Comparison of ENCODE assay signal across 22 cellular contexts in the genomic region with DNA sequence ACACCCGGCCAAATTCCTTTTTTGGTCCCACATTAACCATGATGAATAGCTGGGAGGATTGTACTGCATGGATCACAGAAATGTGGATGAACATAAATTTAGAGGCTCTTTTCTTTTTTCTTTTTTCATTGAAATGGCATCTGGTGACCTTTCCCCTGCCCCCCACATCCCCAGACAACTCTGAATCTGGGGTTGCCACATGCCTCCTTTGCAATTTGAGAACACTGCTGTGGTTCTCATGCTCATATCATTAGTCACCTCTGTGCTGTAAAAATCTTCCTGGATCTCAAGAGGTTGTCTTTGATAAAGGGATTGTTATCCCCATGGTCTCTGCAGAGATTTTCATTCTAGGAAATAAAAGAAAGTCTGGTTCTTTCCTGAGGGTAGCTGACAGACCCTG. TPM values are rescaled to one million over a fixed set of nuclear protein-coding genes. Genes with fewer than 3 reads are reported as not detected.
DNase-seq lines count a peak whose midpoint lies in the region; ATAC-seq and TF ChIP-seq lines count a peak whose summit lies in the region.
"Had no signal": no experiment of that assay in that cellular context is flagged by ENCODE, and none has a peak within 500 bp of the region (broad histone marks: within the 10 kb centered on the region; RNA-seq: fewer than 3 reads in every experiment).

No MANE protein-coding gene starts in this region.

- 0 out of 2 replicates have a peak, but pooled peaks cover 5% of the 10 kb centered on the region for H3F3A ChIP-seq in GM23248 (ENCODE audit: insufficient read depth)

- ATAC-seq in RWPE2 (ENCODE audit: low read depth) (peak; percentile 85), mucosa of descending colon (no peak), HG02938 (IDR thresholded peaks at IDR 0.05; ENCODE audit: unreplicated experiment) (no peak)
- ATAC-seq: natural killer cell had no signal

- no peaks in the 10 kb centered on the region for H3K9me2 ChIP-seq in GM23248 (ENCODE audit: insufficient read depth)

- H3K27ac ChIP-seq in GM23248 (peak overlapping the region; percentile 8; the same call in 1 of the 2 replicates), RWPE2 (ENCODE audit: poor library complexity, severe bottlenecking) (no peak overlapping the region)

- H3K4me3 Mint-ChIP-seq in activated CD4-positive, alpha-beta memory T cell treated with anti-CD3 and anti-CD28 coated beads for 36 hours, result no peak overlapping the region
- H3K4me3 Mint-ChIP-seq: activated B cell treated with CpG ODN at 0.5 μM for 24 hours; dendritic cell treated with granulocyte-macrophage colony-stimulating factor and Interleukin-4, amounts not matched to agents 40 ng/mL and 50 ng/mL, for 4 days; natural killer cell had no signal

- no peaks in the 10 kb centered on the region for H3K4me1 Mint-ChIP-seq in activated CD4-positive, alpha-beta memory T cell treated with anti-CD3 and anti-CD28 coated beads for 36 hours (ENCODE audit: low read depth)
- H3K4me1 Mint-ChIP-seq: activated B cell treated with CpG ODN at 0.5 μM for 24 hours, natural killer cell had no signal

- POLR2A ChIA-PET in activated CD4-positive, alpha-beta memory T cell treated with anti-CD3 and anti-CD28 coated beads for 36 hours (lab: Charles Lee), result interaction anchor here (1.1 kb wide), 1 partner anchor 13 kb away, joined by 3 read pairs; no protein-coding TSS in a partner anchor

- H3K4me3 ChIP-seq in GM23248 (no peak overlapping the region), RWPE2 (ENCODE audit: severe bottlenecking) (no peak overlapping the region), mucosa of descending colon (no peak overlapping the region)

- CTCF ChIA-PET in activated CD4-positive, alpha-beta memory T cell treated with anti-CD3 and anti-CD28 coated beads for 36 hours (lab: Charles Lee), result no interaction called here

- H3K9me3 ChIP-seq in GM23248 (ENCODE audit: low read depth) (no peaks in the 10 kb centered on the region), RWPE2 (ENCODE audit: severe bottlenecking) (no peaks in the 10 kb centered on the region), mucosa of descending colon (no peaks in the 10 kb centered on the region)
- H3K9me3 ChIP-seq: Caco-2 had no signal

- TF ChIP-seq CTCF in RWPE2 (IDR thresholded peaks at IDR 0.05; ENCODE audit: poor library complexity, severe bottlenecking) (no peak), mucosa of descending colon (IDR thresholded peaks at IDR 0.05) (no peak)

- no peak overlapping the region for H2AFZ ChIP-seq in GM23248

- in situ Hi-C loops in GM23248 (cut with MboI), result no loop called here

- DNase-seq in A172 (ENCODE audit: low spot score) (peak; percentile 75), GM23248 (peak; percentile 66), RWPE2 (ENCODE audit: low spot score) (no peak), fibroblast of peridontal ligament (ENCODE audit: extremely low read depth) (peak; percentile 54), occipital lobe (lab: John Stamatoyannopoulos, UW) (no peak), mucosa of descending colon (no peak)
- no peak for DNase-seq in activated CD4-positive, alpha-beta memory T cell treated with anti-CD3 and anti-CD28 coated beads for 36 hours
- DNase-seq: activated B cell treated with CpG ODN at 0.5 μM for 24 hours; activated effector memory CD4-positive, alpha-beta T cell treated with Interleukin-2 at 50 U/mL for 16 hours; aorta; Caco-2; H7; Karpas-422; natural killer cell; NCI-H146; NCI-H526; T-helper 1 cell had no signal

- H3K36me3 Mint-ChIP-seq in activated CD4-positive, alpha-beta memory T cell treated with anti-CD3 and anti-CD28 coated beads for 36 hours, result no peaks in the 10 kb centered on the region
- H3K36me3 Mint-ChIP-seq: natural killer cell had no signal

- no peaks in the 10 kb centered on the region for H4K20me1 ChIP-seq in GM23248 (ENCODE audit: insufficient read depth)

- H3K79me2 ChIP-seq in GM23248 (ENCODE audit: insufficient read depth), result no peaks in the 10 kb centered on the region

- no peak overlapping the region for H3K9ac ChIP-seq in GM23248

- intact Hi-C loops in mucosa of descending colon (cut with DNase I, micrococcal nuclease), result no loop called here
- intact Hi-C loops in activated CD4-positive, alpha-beta memory T cell treated with anti-CD3 and anti-CD28 coated beads for 36 hours (cut with micrococcal nuclease), result no loop called here

- H3K9me3 Mint-ChIP-seq in activated CD4-positive, alpha-beta memory T cell treated with anti-CD3 and anti-CD28 coated beads for 36 hours, result no peaks in the 10 kb centered on the region
- H3K9me3 Mint-ChIP-seq: activated B cell treated with CpG ODN at 0.5 μM for 24 hours; dendritic cell treated with granulocyte-macrophage colony-stimulating factor and Interleukin-4, amounts not matched to agents 40 ng/mL and 50 ng/mL, for 4 days; natural killer cell had no signal

- H3K4me1 ChIP-seq in GM23248 (ENCODE audit: insufficient read depth) (peaks cover 6% of the 10 kb centered on the region; the same call in 1 of the 2 replicates), RWPE2 (ENCODE audit: insufficient read depth, poor library complexity, severe bottlenecking) (no peaks in the 10 kb centered on the region), mucosa of descending colon (ENCODE audit: low read depth) (no peaks in the 10 kb centered on the region)
- H3K4me1 ChIP-seq: Caco-2 had no signal

- WGBS in GM23248 (ENCODE audit: low coverage in 1 of 2, low lambda C conversion rate in 2 of 2, missing lambda C conversion rate in 2 of 2), 2 experiments, result 9 to 11% methylated on average over 1 of the region's 1 CpG

- H3K4me2 ChIP-seq in GM23248 (ENCODE audit: unreplicated experiment), result no peak overlapping the region

- H3K36me3 ChIP-seq in GM23248 (ENCODE audit: low read depth), result no peaks in the 10 kb centered on the region
- no peaks in the 10 kb centered on the region for H3K36me3 ChIP-seq in RWPE2 (ENCODE audit: low read depth)
- H3K36me3 ChIP-seq in mucosa of descending colon (ENCODE audit: low read depth), result no peaks in the 10 kb centered on the region

- H3K27me3 Mint-ChIP-seq in activated CD4-positive, alpha-beta memory T cell treated with anti-CD3 and anti-CD28 coated beads for 36 hours, result peaks cover 2% of the 10 kb centered on the region
- H3K27me3 Mint-ChIP-seq: activated B cell treated with CpG ODN at 0.5 μM for 24 hours; dendritic cell treated with granulocyte-macrophage colony-stimulating factor and Interleukin-4, amounts not matched to agents 40 ng/mL and 50 ng/mL, for 4 days had no signal

- no peak overlapping the region for H3K27ac Mint-ChIP-seq in activated CD4-positive, alpha-beta memory T cell treated with anti-CD3 and anti-CD28 coated beads for 36 hours
- H3K27ac Mint-ChIP-seq: activated B cell treated with CpG ODN at 0.5 μM for 24 hours; dendritic cell treated with granulocyte-macrophage colony-stimulating factor and Interleukin-4, amounts not matched to agents 40 ng/mL and 50 ng/mL, for 4 days; natural killer cell had no signal

- H3K27me3 ChIP-seq in GM23248 (replicated peaks; ENCODE audit: insufficient read depth) (no peaks in the 10 kb centered on the region), RWPE2 (ENCODE audit: insufficient read depth, poor library complexity, severe bottlenecking) (no peaks in the 10 kb centered on the region)

RNA-seq across cellular contexts. Expression of a gene that starts 22.8 kb away (rescaled TPM):
- total RNA-seq in A172 (2014; rRNA removed; shearing (Covaris generic)), result not detected in 2 replicates
- not detected in 2 replicates for total RNA-seq in GM23248 (2014; rRNA removed; shearing (Covaris generic))
- not detected in 2 replicates for polyA plus RNA-seq in GM23248 (2016; fragmentation: Nextera tagmentation; extraction: Ambion mirVana)
- total RNA-seq in occipital lobe, result not detected
- total RNA-seq in mucosa of descending colon, result not detected
- not detected for total RNA-seq in activated CD4-positive, alpha-beta memory T cell treated with anti-CD3 and anti-CD28 coated beads for 36 hours
- total RNA-seq: activated B cell treated with CpG ODN at 0.5 μM for 24 hours; activated CD8-positive, alpha-beta memory T cell treated with anti-CD3 and anti-CD28 coated beads for 36 hours; aorta; Caco-2; H7; lower leg skin; natural killer cell; subcutaneous adipose tissue had no signal
- polyA plus RNA-seq: aorta had no signal

RNA-seq across cellular contexts. Expression of a gene that starts 46.6 kb away (rescaled TPM):
- total RNA-seq in A172 (2014; rRNA removed; shearing (Covaris generic)), result 49.6 and 50.9 TPM in 2 replicates
- total RNA-seq in GM23248 (2014; rRNA removed; shearing (Covaris generic)), result 14.7 and 24.9 TPM in 2 replicates
- 6.8 TPM in 2 replicates for polyA plus RNA-seq in GM23248 (2016; fragmentation: Nextera tagmentation; extraction: Ambion mirVana)
- total RNA-seq in occipital lobe (84.5 TPM), mucosa of descending colon (10 to 100 TPM; 42.1 to 56.9 (median 44.7) TPM)
- total RNA-seq in activated CD4-positive, alpha-beta memory T cell treated with anti-CD3 and anti-CD28 coated beads for 36 hours, result 10 to 100 TPM; 28.0 to 29.0 TPM

Comparison
In these comparisons a context has a peak if more than half of its experiments do, and no peak if none do; other contexts are left out.
1. DNase-seq: peak in A172 (single experiment), GM23248 (single experiment) and fibroblast of peridontal ligament (single experiment); none in RWPE2 (single experiment), occipital lobe (single experiment), mucosa of descending colon (0 of 3) and activated CD4-positive, alpha-beta memory T cell treated with anti-CD3 and anti-CD28 coated beads for 36 hours (single experiment).